8 cellular contexts compared by ENCODE assay signal in genomic region chr16:2428051-2428786, GRCh38. TPM values are rescaled to one million over a fixed set of nuclear protein-coding genes. Genes with fewer than 3 reads are reported as not detected.
A peak's percentile ranks its signal among the peaks of the same experiment; 100 is the strongest.
DNase-seq lines count a peak whose midpoint lies in the region; ATAC-seq, FAIRE-seq and TF ChIP-seq lines count a peak whose summit lies in the region.

No MANE protein-coding gene starts in this region.

- H3K4me3 Mint-ChIP-seq in activated CD4-positive, alpha-beta T cell treated with anti-CD3 and anti-CD28 coated beads for 36 hours = peak overlapping the region; percentile 97
- H3K4me3 Mint-ChIP-seq in neural progenitor cell = peak overlapping the region; percentile 90

- peaks cover 10% of the 10 kb centered on the region for H3F3A ChIP-seq in neural progenitor cell (ENCODE audit: low read depth)

- H3K36me3 Mint-ChIP-seq in activated CD4-positive, alpha-beta T cell treated with anti-CD3 and anti-CD28 coated beads for 36 hours (ENCODE audit: low read depth) = peaks cover 23% of the 10 kb centered on the region
- peaks cover 6% of the 10 kb centered on the region for H3K36me3 Mint-ChIP-seq in neural progenitor cell

- CTCF ChIA-PET in activated CD4-positive, alpha-beta T cell treated with anti-CD3 and anti-CD28 coated beads for 36 hours (lab: Charles Lee) = interaction anchor here (0.6 to 1.6 kb wide), 7 partner anchors 10 to 478 kb away, joined by 3 to 7 read pairs (median 3); partner anchors contain the start of gene ABCA3

- H3K9me3 ChIP-seq in neural progenitor cell (ENCODE audit: low read depth) = no peaks in the 10 kb centered on the region

- ATAC-seq in activated CD4-positive, alpha-beta T cell treated with anti-CD3 and anti-CD28 coated beads for 36 hours = no peak
- ATAC-seq in HG03432 (IDR thresholded peaks at IDR 0.05; ENCODE audit: unreplicated experiment) = peak; percentile 13

- TF ChIP-seq POLR2A in GM12892 (IDR thresholded peaks at IDR 0.05; ENCODE audit: low read depth, low read length) = no peak

- H3K27ac Mint-ChIP-seq in activated CD4-positive, alpha-beta T cell treated with anti-CD3 and anti-CD28 coated beads for 36 hours = peak overlapping the region; percentile 76
- peak overlapping the region; percentile 89 for H3K27ac Mint-ChIP-seq in neural progenitor cell

- H3K27me3 Mint-ChIP-seq in activated CD4-positive, alpha-beta T cell treated with anti-CD3 and anti-CD28 coated beads for 36 hours = no peaks in the 10 kb centered on the region
- peaks cover 15% of the 10 kb centered on the region for H3K27me3 Mint-ChIP-seq in neural progenitor cell (ENCODE audit: insufficient read depth, low read depth)

- H3K79me2 ChIP-seq in neural progenitor cell (ENCODE audit: low read depth) = peaks cover 37% of the 10 kb centered on the region

- peaks cover 17% of the 10 kb centered on the region for H3K4me1 Mint-ChIP-seq in activated CD4-positive, alpha-beta T cell treated with anti-CD3 and anti-CD28 coated beads for 36 hours
- H3K4me1 Mint-ChIP-seq in neural progenitor cell = peaks cover 35% of the 10 kb centered on the region

- H3K4me3 ChIP-seq in fibroblast of pulmonary artery (replicated peaks; ENCODE audit: low read depth, low read length) (peak overlapping the region; percentile 70), neural progenitor cell (peak overlapping the region; percentile 59)

- no peaks in the 10 kb centered on the region for H3K36me3 ChIP-seq in neural progenitor cell

- H2AFZ ChIP-seq in neural progenitor cell (replicated peaks) = peak overlapping the region; percentile 72

- TF ChIP-seq CTCF in VCaP (conservative IDR thresholded peaks at IDR 0.05) = 0 out of 2 replicates have a peak, but pooled peaks have one; percentile 9
- TF ChIP-seq CTCF in fibroblast of pulmonary artery (IDR thresholded peaks at IDR 0.05; ENCODE audit: low read length, missing control alignments) = peak; percentile 22
- TF ChIP-seq CTCF in neural progenitor cell (IDR thresholded peaks at IDR 0.05) = peak; percentile 18

- intact Hi-C loops in activated CD4-positive, alpha-beta T cell treated with anti-CD3 and anti-CD28 coated beads for 36 hours (cut with DNase I, micrococcal nuclease) = loop anchor here (2.0 to 5.0 kb wide), 6 partner anchors 74 to 479 kb away; partner anchors contain the start of genes ABCA3 (in 1 of the 2), ECI1 (in 1 of the 2), KCTD5 (in 1 of the 2) and NTHL1 (in 1 of the 2)

- H3K4me1 ChIP-seq in neural progenitor cell = peaks cover 15% of the 10 kb centered on the region

- H3K27ac ChIP-seq in VCaP (peak overlapping the region; percentile 72; the same call in 1 of the 2 replicates), neural progenitor cell (no peak overlapping the region)

- H3K9ac ChIP-seq in neural progenitor cell = no peak overlapping the region

- no peaks in the 10 kb centered on the region for H3K9me3 Mint-ChIP-seq in activated CD4-positive, alpha-beta T cell treated with anti-CD3 and anti-CD28 coated beads for 36 hours (ENCODE audit: low read depth)
- no peaks in the 10 kb centered on the region for H3K9me3 Mint-ChIP-seq in neural progenitor cell

- peak; percentile 55 for DNase-seq in activated CD4-positive, alpha-beta T cell treated with anti-CD3 and anti-CD28 coated beads for 36 hours
- no peak for DNase-seq in activated CD4-positive, alpha-beta T cell treated with anti-CD3 and anti-CD28 coated beads for 4 hours
- DNase-seq in fibroblast of pulmonary artery (ENCODE audit: low read depth) (peak; percentile 27), neural progenitor cell (ENCODE audit: low spot score) (peak; percentile 64), Ammon's horn (ENCODE audit: low spot score) (no peak), GM12892 (ENCODE audit: insufficient read length) (no peak)

- POLR2A ChIA-PET in activated CD4-positive, alpha-beta T cell treated with anti-CD3 and anti-CD28 coated beads for 36 hours (lab: Charles Lee) = no interaction called here

- H4K20me1 ChIP-seq in neural progenitor cell (ENCODE audit: low read depth) = peaks cover 33% of the 10 kb centered on the region

- H3K27me3 ChIP-seq in neural progenitor cell = peaks cover 7% of the 10 kb centered on the region

- no peak for FAIRE-seq in GM12892 (lab: Jason Lieb, UNC)

- peak overlapping the region; percentile 98 for H3K4me2 ChIP-seq in neural progenitor cell

RNA-seq across cellular contexts. Expression of gene CCNF, which starts 1.0 kb away (rescaled TPM):
- 10 to 100 TPM; 52.2 to 53.4 TPM for total RNA-seq in activated CD4-positive, alpha-beta T cell treated with anti-CD3 and anti-CD28 coated beads for 36 hours
- 41.6 and 67.3 TPM in 2 replicates for total RNA-seq in neural progenitor cell (ENCODE audit: low replicate concordance)
- 8.1 TPM for polyA plus RNA-seq in GM12892 (2012; ENCODE audit: missing spikeins)

RNA-seq across cellular contexts. Expression of gene TEDC2, which starts 31.7 kb away (rescaled TPM):
- 10 to 100 TPM; 21.0 to 23.1 TPM for total RNA-seq in activated CD4-positive, alpha-beta T cell treated with anti-CD3 and anti-CD28 coated beads for 36 hours
- total RNA-seq in neural progenitor cell (ENCODE audit: low replicate concordance) = 29.1 and 62.1 TPM in 2 replicates
- polyA plus RNA-seq in GM12892 (2012; ENCODE audit: missing spikeins) = 8.4 TPM

RNA-seq across cellular contexts. Expression of gene NTN3, which starts 42.9 kb away (rescaled TPM):
- total RNA-seq in activated CD4-positive, alpha-beta T cell treated with anti-CD3 and anti-CD28 coated beads for 36 hours = not detected
- total RNA-seq in neural progenitor cell (ENCODE audit: low replicate concordance) = 1.7 and 3.6 TPM in 2 replicates
- polyA plus RNA-seq in GM12892 (2012; ENCODE audit: missing spikeins) = not detected

RNA-seq across cellular contexts. Expression of gene TBC1D24, which starts 46.7 kb away (rescaled TPM):
- total RNA-seq in activated CD4-positive, alpha-beta T cell treated with anti-CD3 and anti-CD28 coated beads for 36 hours = 10 to 100 TPM; 10.4 to 12.7 TPM
- total RNA-seq in neural progenitor cell (ENCODE audit: low replicate concordance) = 8.2 and 11.9 TPM in 2 replicates
- polyA plus RNA-seq in GM12892 (2012; ENCODE audit: missing spikeins) = 2.7 TPM

Comparison
In these comparisons a context has a peak if more than half of its experiments do, and no peak if none do; other contexts are left out.
1. DNase-seq: peak in activated CD4-positive, alpha-beta T cell treated with anti-CD3 and anti-CD28 coated beads for 36 hours (single experiment), fibroblast of pulmonary artery (single experiment) and neural progenitor cell (single experiment); none in activated CD4-positive, alpha-beta T cell treated with anti-CD3 and anti-CD28 coated beads for 4 hours (0 of 2), Ammon's horn (single experiment) and GM12892 (single experiment).
2. Peak in every context shown above with its lines, with median percentiles within 50 percentile points of each other: CTCF ChIP-seq.